ENCODE assay signal across 8 cellular contexts in the genomic region with DNA sequence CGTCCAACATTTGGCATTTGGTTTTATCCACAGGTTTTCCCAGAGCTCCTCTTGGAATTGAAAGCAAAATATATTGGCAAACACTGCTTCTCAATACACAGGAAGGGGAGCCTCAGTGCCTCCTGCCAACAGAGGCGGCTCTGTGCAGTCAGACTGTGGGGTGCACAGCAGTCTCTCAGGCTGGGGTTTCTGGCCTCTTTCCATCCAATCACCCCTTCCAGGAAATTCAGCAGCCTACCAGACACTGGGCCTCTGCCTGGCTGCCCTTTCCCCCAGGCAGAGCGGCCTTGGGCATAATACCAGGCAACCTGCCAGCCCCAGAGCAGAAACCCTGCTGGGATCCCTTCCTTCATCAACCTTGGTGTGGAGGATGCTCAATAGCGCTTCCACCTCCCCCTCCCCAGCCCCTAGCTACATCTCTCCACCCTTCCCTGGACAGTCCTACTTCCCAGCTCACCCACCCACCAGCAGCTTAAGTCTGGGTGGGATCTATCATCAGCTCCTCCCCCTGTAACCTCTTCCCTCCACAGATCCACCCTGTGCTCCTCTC. TPM values are rescaled to one million over a fixed set of nuclear protein-coding genes. Genes with fewer than 3 reads are reported as not detected.
DNase-seq lines count a peak whose midpoint lies in the region; ATAC-seq, FAIRE-seq and TF ChIP-seq lines count a peak whose summit lies in the region.

No MANE protein-coding gene starts in this region.

- no peaks in the 10 kb centered on the region for H3K27me3 ChIP-seq in pancreas

- H3K4me1 ChIP-seq in pancreas: peaks cover 9 to 18% (median 14%) of the 10 kb centered on the region in 3 donors

- no peak for FAIRE-seq in pancreas (lab: Jason Lieb, UNC)

- 3 to 7% methylated on average over 4 of the region's 4 CpGs for WGBS in pancreas, 2 donors

- peaks cover 0 to 11% (median 8%) of the 10 kb centered on the region in 3 donors for H3K36me3 ChIP-seq in pancreas

- H3K4me3 ChIP-seq in pancreas: no peak overlapping the region

- no peak for TF ChIP-seq CTCF in pancreas (IDR thresholded peaks at IDR 0.05)

- H3K27ac ChIP-seq in pancreas: peak overlapping the region; percentile 26 to 58 (median 40)

- no peaks in the 10 kb centered on the region for H3K9me3 ChIP-seq in pancreas

- intact Hi-C loops in pancreas (cut with DNase I): no loop called here

- peak; percentile 78 to 85 (median 84) for ATAC-seq in pancreas
- ATAC-seq in GM19467 (IDR thresholded peaks at IDR 0.05; ENCODE audit: unreplicated experiment): no peak
- no peak for ATAC-seq in HG03521 (IDR thresholded peaks at IDR 0.05; ENCODE audit: unreplicated experiment)
- no peak for ATAC-seq in GM19324 (IDR thresholded peaks at IDR 0.05; ENCODE audit: low FRiP score, unreplicated experiment)

- DNase-seq in GM03348 (ENCODE audit: low spot score): peak; percentile 37
- peak; percentile 72 for DNase-seq in NCI-H345 treated with DMSO at 0.1 percent for 48 hours (lab: John Stamatoyannopoulos, UW; ENCODE audit: unreplicated experiment)
- peak; percentile 60 for DNase-seq in fibroblast of the conjunctiva (ENCODE audit: low read depth)
- peak; percentile 71 to 87 (median 76) for DNase-seq in pancreas
- no peak for DNase-seq in NCI-H524 treated with DMSO at 0.1 percent for 48 hours (lab: John Stamatoyannopoulos, UW)

RNA-seq across cellular contexts. Expression of gene RAPSN, which starts 17.8 kb away (rescaled TPM):
- under 1 TPM; 0.18 to 0.56 (median 0.30) TPM for total RNA-seq in pancreas
- polyA plus RNA-seq in pancreas: under 1 TPM; 0.34 to 0.92 TPM

RNA-seq across cellular contexts. Expression of gene PSMC3, which starts 40.5 kb away (rescaled TPM):
- 10 to 100 TPM; 37.4 to 59.4 (median 50.3) TPM for total RNA-seq in pancreas
- 10 to 100 TPM; 55.0 to 67.5 TPM for polyA plus RNA-seq in pancreas

RNA-seq across cellular contexts. Expression of gene SLC39A13, which starts 58.4 kb away (rescaled TPM):
- 10 to 100 TPM; 14.6 to 28.5 (median 19.3) TPM for total RNA-seq in pancreas
- polyA plus RNA-seq in pancreas: 10 to 100 TPM; 52.6 to 55.6 TPM

Comparison
In these comparisons a context has a peak if more than half of its experiments do, and no peak if none do; other contexts are left out.
1. ATAC-seq: peak in pancreas (4 of 4); none in GM19467 (single experiment), HG03521 (single experiment) and GM19324 (single experiment).